In the genomic region with DNA sequence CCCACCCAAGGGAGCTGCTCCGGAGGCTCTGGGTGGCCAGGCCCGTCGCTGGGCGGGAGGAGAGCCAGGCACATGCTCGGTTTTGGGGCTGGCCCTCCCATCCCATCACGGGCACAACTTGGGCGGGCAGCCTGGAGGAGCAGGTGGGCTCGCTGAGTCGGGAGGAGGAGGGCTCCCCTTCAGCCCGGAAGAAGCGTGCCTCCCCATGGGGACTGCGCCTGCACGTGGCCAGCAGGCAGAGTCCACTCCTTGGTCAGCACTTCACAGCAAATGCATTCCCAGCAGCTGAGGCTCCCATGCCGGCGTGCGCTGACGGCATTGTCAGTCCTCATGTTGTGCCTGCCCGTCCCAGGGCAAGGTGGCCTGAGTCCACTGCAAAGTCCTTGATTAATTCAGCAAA, we compare ENCODE assay signal across 8 cellular contexts.
"Had no signal": no experiment of that assay in that cellular context is flagged by ENCODE, and none has a peak within 500 bp of the region (broad histone marks: within the 10 kb centered on the region; RNA-seq: fewer than 3 reads in every experiment).

No MANE protein-coding gene starts in this region.

- ATAC-seq: GM23338, HCT116, HepG2 had no signal

- H3K4me1 ChIP-seq: HAP-1 had no signal

- H3K4me2 ChIP-seq: GM23338 had no signal

- DNase-seq: H7, HFFc6, KBM-7 had no signal

- H3K4me3 ChIP-seq: GM23338, HAP-1 had no signal

- FAIRE-seq: HepG2 had no signal

- H3K27ac ChIP-seq: HL-60 had no signal

- H3K9me3 ChIP-seq: HAP-1 had no signal

- H3K36me3 ChIP-seq: HAP-1 had no signal

- H2AFZ ChIP-seq: GM23338 had no signal
